2 cellular contexts compared by ENCODE assay signal in genomic region chr19:45999653-46000121, GRCh38.
TF ChIP-seq lines count a peak whose summit lies in the region.

No MANE protein-coding gene starts in this region.

TF ChIP-seq in HepG2, 621 proteins besides CTCF, POLR2A, EP300 and RAD21:
- TF ChIP-seq CREB1 (IDR thresholded peaks at IDR 0.05) (peak; percentile 89), CREB1 (CRISPR knock-in tag; IDR thresholded peaks at IDR 0.05) (no peak), ATF7 (IDR thresholded peaks at IDR 0.05) (peak; percentile 93), ATF7 (CRISPR knock-in tag; IDR thresholded peaks at IDR 0.05) (no peak), ZNF274 (CRISPR knock-in tag; IDR thresholded peaks at IDR 0.05) (no peak)

TF ChIP-seq in WTC11, 78 proteins besides CTCF, POLR2A, EP300 and RAD21:
- TF ChIP-seq ZBTB21 (CRISPR knock-in tag; IDR thresholded peaks at IDR 0.05; ENCODE audit: borderline replicate concordance) (peak; percentile 97), ZNF121 (CRISPR knock-in tag; IDR thresholded peaks at IDR 0.05) (peak; percentile 90), NFATC4 (CRISPR knock-in tag; IDR thresholded peaks at IDR 0.05) (no peak), NFE2L1 (CRISPR knock-in tag; IDR thresholded peaks at IDR 0.05) (0 out of 2 replicates have a peak, but pooled peaks have one; percentile 8)
